27 cellular contexts compared by ENCODE assay signal in the genomic region with DNA sequence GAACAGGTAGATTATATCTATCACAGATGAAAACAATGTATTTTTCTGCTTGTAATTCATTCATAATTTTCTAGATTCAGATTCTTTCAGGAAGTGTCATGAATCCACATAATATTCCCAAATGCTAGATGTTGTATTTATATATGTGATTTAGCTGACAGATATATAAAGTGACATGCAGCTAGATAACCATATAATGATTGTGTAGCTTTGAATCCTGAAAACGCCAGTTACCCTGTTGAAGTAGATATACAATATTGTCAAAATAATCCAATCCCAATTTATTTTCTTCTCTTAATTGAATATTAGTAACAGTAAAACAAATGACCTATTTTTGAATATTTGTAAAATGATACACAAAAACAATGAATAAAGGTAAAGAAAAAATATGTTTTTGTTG.
"Had no signal": no experiment of that assay in that cellular context is flagged by ENCODE, and none has a peak within 500 bp of the region (broad histone marks: within the 10 kb centered on the region; RNA-seq: fewer than 3 reads in every experiment).

No MANE protein-coding gene starts in this region.

- H3K36me3 ChIP-seq: stomach, suprapubic skin, thoracic aorta, thyroid gland, tibial artery, tibial nerve, transverse colon, upper lobe of left lung, upper lobe of right lung, uterus, vagina had no signal

- H3K4me3 ChIP-seq: stomach, suprapubic skin, testis, thoracic aorta, thyroid gland, tibial artery, tibial nerve, transverse colon, upper lobe of left lung, upper lobe of right lung, uterus, vagina had no signal

- H3K4me1 ChIP-seq: stomach, suprapubic skin, testis, thyroid gland, tibial artery, tibial nerve, transverse colon, upper lobe of left lung, upper lobe of right lung, uterus, vagina had no signal

- ATAC-seq: stimulated activated effector memory CD8-positive, alpha-beta T cell treated with anti-CD3 and anti-CD28 coated beads, Interleukin-12 subunit alpha, Interleukin-12 subunit beta, amount 100 ng/mL, for 72 hours; stimulated activated memory B cell treated with anti-CD40 and anti-IgM and Interleukin-4, amounts not matched to agents 10 μg/mL and 1 μg/mL and 100 μg/mL, for 72 hours; stimulated activated naive B cell treated with anti-CD40 and anti-IgM and Interleukin-4, amounts not matched to agents 10 μg/mL and 1 μg/mL and 100 μg/mL, for 72 hours; stimulated activated naive CD8-positive, alpha-beta T cell treated with anti-CD3 and anti-CD28 coated beads, Interleukin-15, amount 100 ng/mL, for 72 hours; stimulated activated naive CD8-positive, alpha-beta T cell treated with anti-CD3 and anti-CD28 coated beads, Interleukin-15, Interleukin-2, amounts not matched to agents 100 U/mL and 50 U/mL, for 24 hours; upper lobe of right lung had no signal

- DNase-seq: stimulated activated CD4-positive, alpha-beta T cell treated with anti-CD3 and anti-CD28 coated beads, Interleukin-2, amount 100 ng/mL, for 48 hours; stimulated activated CD4-positive, alpha-beta T cell treated with anti-CD3 and anti-CD28 coated beads, Interleukin-4, amount 100 ng/mL, for 1 hour; stimulated activated CD4-positive, alpha-beta T cell treated with anti-CD3 and anti-CD28 coated beads, Interleukin-4, amount 100 ng/mL, for 24 hours; stimulated activated CD4-positive, alpha-beta T cell treated with anti-CD3 and anti-CD28 coated beads, Interleukin-4, amount 100 ng/mL, for 4 hours; stimulated activated CD8-positive, alpha-beta memory T cell treated with anti-CD3 and anti-CD28 coated beads, Interleukin-4, amount 100 ng/mL, for 48 hours; stimulated activated naive B cell treated with anti-CD40 and anti-IgM and Interleukin-4, amounts not matched to agents 10 μg/mL and 1 μg/mL and 100 μg/mL, for 72 hours; stimulated activated naive CD4-positive, alpha-beta T cell; stimulated activated naive CD4-positive, alpha-beta T cell treated with Interleukin-2 at 50 U/mL for 16 hours; stimulated activated naive CD8-positive, alpha-beta T cell treated with anti-CD3 and anti-CD28 coated beads, Interleukin-15, amount 100 ng/mL, for 72 hours; stimulated activated naive CD8-positive, alpha-beta T cell treated with anti-CD3 and anti-CD28 coated beads, Interleukin-15, Interleukin-2, amounts not matched to agents 100 U/mL and 50 U/mL, for 24 hours; stomach; substantia nigra; testis; thyroid gland; tibial artery; transverse colon; trophoblast cell; upper lobe of left lung; upper lobe of right lung; uterus had no signal

- H3K9me3 ChIP-seq: suprapubic skin, testis, thoracic aorta, thyroid gland, tibial artery, transverse colon, upper lobe of right lung, uterus, vagina had no signal

- H3K27me3 ChIP-seq: stomach, suprapubic skin, testis, thyroid gland, tibial artery, tibial nerve, transverse colon, upper lobe of left lung, upper lobe of right lung, uterus, vagina had no signal

- H3K27ac ChIP-seq: stomach, suprapubic skin, testis, thoracic aorta, thyroid gland, tibial artery, tibial nerve, transverse colon, upper lobe of left lung, upper lobe of right lung, uterus, vagina had no signal

- FAIRE-seq: urothelium cell line had no signal
